In the genomic region with DNA sequence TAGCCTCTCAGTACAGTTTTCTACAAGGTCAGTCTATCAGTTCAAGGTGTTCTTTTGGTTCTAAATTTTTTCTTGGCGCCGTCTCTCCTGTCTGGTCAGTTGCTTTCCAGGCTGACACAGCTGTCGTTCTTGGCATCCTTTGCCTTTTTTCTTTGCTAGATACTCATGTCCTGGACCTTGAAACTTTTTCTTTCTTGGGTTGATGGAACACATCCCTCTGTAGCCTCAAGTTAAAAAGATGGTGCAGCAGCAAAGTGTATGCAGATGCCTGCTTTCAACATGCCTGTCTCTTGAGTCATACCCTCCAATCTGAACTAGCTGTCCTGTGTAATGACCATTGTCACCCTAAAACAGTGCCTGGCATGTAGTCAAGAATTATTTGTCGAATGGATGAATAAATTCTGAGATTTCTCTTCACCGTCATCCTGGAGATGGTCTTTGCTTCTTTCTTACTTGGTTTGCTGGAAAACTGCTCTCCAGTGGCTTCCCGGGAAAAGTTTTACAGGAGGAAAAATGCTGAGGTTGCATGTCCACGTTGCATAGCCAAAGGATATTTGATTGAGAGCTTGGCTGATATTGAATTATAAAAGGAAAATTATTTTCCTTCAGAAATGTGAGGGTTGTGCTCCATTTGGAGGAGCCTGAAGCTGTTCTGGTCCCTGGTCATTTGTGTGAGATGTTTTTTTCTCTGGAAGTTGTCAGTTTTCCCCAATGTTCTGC, we compare ENCODE assay signal across 13 cellular contexts. TPM values are rescaled to one million over a fixed set of nuclear protein-coding genes. Genes with fewer than 3 reads are reported as not detected.
DNase-seq lines count a peak whose midpoint lies in the region; ATAC-seq, FAIRE-seq and TF ChIP-seq lines count a peak whose summit lies in the region.
"Had no signal": no experiment of that assay in that cellular context is flagged by ENCODE, and none has a peak within 500 bp of the region (broad histone marks: within the 10 kb centered on the region; RNA-seq: fewer than 3 reads in every experiment).

No MANE protein-coding gene starts in this region.

- H3K27ac ChIP-seq in HepG2 (ENCODE audit: extremely low read length, insufficient read depth, low read length) (no peak overlapping the region), right lobe of liver (no peak overlapping the region), fibroblast of lung (ENCODE audit: insufficient read depth, low read length) (no peak overlapping the region)
- H3K27ac ChIP-seq: VCaP had no signal

- H2AFZ ChIP-seq in HepG2 (ENCODE audit: low read length) (no peak overlapping the region), fibroblast of lung (ENCODE audit: low read length) (no peak overlapping the region)

- H3K4me3 ChIP-seq in HepG2 (replicated peaks in 1 of 3; ENCODE audit: insufficient read depth in 1 of 3, low read depth in 2 of 3, low read length in 3 of 3) (no peak overlapping the region), right lobe of liver (no peak overlapping the region), fibroblast of lung (replicated peaks in 1 of 4; ENCODE audit: control extremely low read depth in 1 of 4, insufficient read depth in 1 of 4, low read depth in 3 of 4, low read length in 4 of 4) (no peak overlapping the region), mucosa of descending colon (no peak overlapping the region)

- no peak for ATAC-seq in HepG2
- no peak for ATAC-seq in right lobe of liver
- no peak for ATAC-seq in GM21381 (IDR thresholded peaks at IDR 0.05; ENCODE audit: unreplicated experiment)
- ATAC-seq in mucosa of descending colon: no peak

- TF ChIP-seq EP300 in HepG2 (IDR thresholded peaks at IDR 0.05; ENCODE audit: low read depth in 2 of 2, low read length in 2 of 2) (no peak), HepG2 (CRISPR knock-in tag; IDR thresholded peaks at IDR 0.05; ENCODE audit: borderline replicate concordance) (no peak)

- H3K9ac ChIP-seq in HepG2 (ENCODE audit: insufficient read depth, low read depth, low read length) (no peak overlapping the region), fibroblast of lung (ENCODE audit: insufficient read depth, low read length) (no peak overlapping the region)

- DNase-seq in HepG2 (ENCODE audit: low spot score) (no peak), right lobe of liver (no peak), fibroblast of lung (ENCODE audit: low read depth in 2 of 2) (peak; percentile 17 to 61), mucosa of descending colon (no peak), DMS 273 (lab: John Stamatoyannopoulos, UW; ENCODE audit: unreplicated experiment) (no peak)
- no peak for DNase-seq in activated CD8-positive, alpha-beta memory T cell treated with anti-CD3 and anti-CD28 coated beads, Interleukin-2, amount 50 U/mL, for 48 hours
- DNase-seq: 8988T; activated naive CD4-positive, alpha-beta T cell treated with anti-CD3 and anti-CD28 coated beads, Interleukin-2, amount 10 ng/mL, durations not matched to agents 7 days and 5 days; Caco-2; MV-4-11 had no signal

- intact Hi-C loops in HepG2 (cut with micrococcal nuclease; ENCODE audit: unreplicated experiment) (no loop called here), right lobe of liver (cut with DNase I) (no loop called here), mucosa of descending colon (cut with DNase I, micrococcal nuclease) (no loop called here)

- peaks cover 42% of the 10 kb centered on the region for H3K36me3 Mint-ChIP-seq in nephron (ENCODE audit: low read depth)
- H3K36me3 Mint-ChIP-seq: activated naive CD4-positive, alpha-beta T cell treated with anti-CD3 and anti-CD28 coated beads, Interleukin-2, amount 10 ng/mL, durations not matched to agents 7 days and 5 days had no signal

- H3K4me3 Mint-ChIP-seq in nephron: peak overlapping the region; percentile 60 to 84 (median 82)
- H3K4me3 Mint-ChIP-seq: activated naive CD4-positive, alpha-beta T cell treated with anti-CD3 and anti-CD28 coated beads, Interleukin-2, amount 10 ng/mL, durations not matched to agents 7 days and 5 days had no signal

- H4K20me1 ChIP-seq in HepG2 (ENCODE audit: insufficient read depth, low read length) (no peaks in the 10 kb centered on the region), fibroblast of lung (ENCODE audit: control insufficient read depth, extremely low read depth, insufficient read depth, low read length) (no peaks in the 10 kb centered on the region)

- TF ChIP-seq POLR2A in HepG2 (IDR thresholded peaks at IDR 0.05; ENCODE audit: insufficient read depth in 1 of 2, low read depth in 2 of 2, low read length in 2 of 2) (no peak), right lobe of liver (IDR thresholded peaks at IDR 0.05) (no peak)

- H3K4me2 ChIP-seq in HepG2 (ENCODE audit: low read depth, low read length) (no peak overlapping the region), fibroblast of lung (ENCODE audit: extremely low read depth, insufficient read depth, low read length) (peak overlapping the region; percentile 4)

- H3K4me1 Mint-ChIP-seq in nephron: peaks cover 52% of the 10 kb centered on the region

- no peaks in the 10 kb centered on the region for H3K9me3 Mint-ChIP-seq in nephron
- H3K9me3 Mint-ChIP-seq: activated naive CD4-positive, alpha-beta T cell treated with anti-CD3 and anti-CD28 coated beads, Interleukin-2, amount 10 ng/mL, durations not matched to agents 7 days and 5 days had no signal

- no peak for FAIRE-seq in HepG2 (lab: Jason Lieb, UNC)

- no peaks in the 10 kb centered on the region for H3K79me2 ChIP-seq in HepG2 (ENCODE audit: insufficient read depth, low read length)
- H3K79me2 ChIP-seq in fibroblast of lung (ENCODE audit: control insufficient read depth, insufficient read depth, low read length): no peaks in the 10 kb centered on the region

- BruUV-seq in HepG2 (replicated peaks; lab: Mats Ljungman, UMichigan): no TSS peak

- TF ChIP-seq RAD21 in HepG2 (CRISPR knock-in tag; IDR thresholded peaks at IDR 0.05): no peak

- peaks cover 35% of the 10 kb centered on the region for H3K4me1 ChIP-seq in HepG2 (ENCODE audit: insufficient read depth, low read length)
- H3K4me1 ChIP-seq in right lobe of liver: peaks cover 0 to 24% (median 0%) of the 10 kb centered on the region in 4 donors
- peaks cover 7% of the 10 kb centered on the region for H3K4me1 ChIP-seq in fibroblast of lung (ENCODE audit: control insufficient read depth, extremely low read depth, insufficient read depth, low read length)
- H3K4me1 ChIP-seq in mucosa of descending colon (ENCODE audit: low read depth): peaks cover 9% of the 10 kb centered on the region

- no peaks in the 10 kb centered on the region for H3K36me3 ChIP-seq in HepG2 (replicated peaks in 1 of 2; ENCODE audit: control insufficient read depth in 1 of 2, insufficient read depth in 2 of 2, low read length in 2 of 2)
- H3K36me3 ChIP-seq in right lobe of liver: no peaks in the 10 kb centered on the region
- H3K36me3 ChIP-seq in fibroblast of lung (ENCODE audit: control insufficient read depth, insufficient read depth, low read length): no peaks in the 10 kb centered on the region
- H3K36me3 ChIP-seq in mucosa of descending colon (ENCODE audit: low read depth): no peaks in the 10 kb centered on the region

- H3K27me3 Mint-ChIP-seq in nephron (ENCODE audit: low read depth): no peaks in the 10 kb centered on the region

- CTCF ChIA-PET in HepG2 (lab: Yijun Ruan, JAX; ENCODE audit: low intra/inter-chr PET ratio, low total read pairs): no interaction called here

- H3K27me3 ChIP-seq in HepG2 (ENCODE audit: control insufficient read depth in 1 of 2, insufficient read depth in 2 of 2, low read length in 2 of 2) (peaks cover 8 to 23% of the 10 kb centered on the region in 2 experiments; a peak in 4 of 5 replicates), right lobe of liver (no peaks in the 10 kb centered on the region), fibroblast of lung (ENCODE audit: control insufficient read depth, insufficient read depth, low read length) (no peaks in the 10 kb centered on the region)

- in situ Hi-C loops in HepG2 (cut with HindIII; ENCODE audit: extremely low pct_ligation_motif_present, low pct_unique_long_range_greater_than_20kb): no loop called here

- TF ChIP-seq CTCF in HepG2 (CRISPR knock-in tag; IDR thresholded peaks at IDR 0.05) (no peak), right lobe of liver (IDR thresholded peaks at IDR 0.05) (no peak), fibroblast of lung (conservative IDR thresholded peaks at IDR 0.05 in 1 of 2, IDR thresholded peaks at IDR 0.05 in 1 of 2; ENCODE audit: low read depth in 1 of 2, low read length in 2 of 2) (no peak), nephron (IDR thresholded peaks at IDR 0.05; ENCODE audit: unreplicated experiment in 3 of 3) (no peak), mucosa of descending colon (IDR thresholded peaks at IDR 0.05) (no peak)

- H3K27ac Mint-ChIP-seq in nephron: peak overlapping the region; percentile 61 to 91 (median 75)
- H3K27ac Mint-ChIP-seq: activated naive CD4-positive, alpha-beta T cell treated with anti-CD3 and anti-CD28 coated beads, Interleukin-2, amount 10 ng/mL, durations not matched to agents 7 days and 5 days had no signal

- POLR2A ChIA-PET in HepG2 (lab: Yijun Ruan, JAX): no interaction called here

- H3K9me3 ChIP-seq in HepG2 (ENCODE audit: low read length) (no peaks in the 10 kb centered on the region), right lobe of liver (no peaks in the 10 kb centered on the region), fibroblast of lung (ENCODE audit: control insufficient read depth, insufficient read depth, low read depth, low read length) (no peaks in the 10 kb centered on the region), mucosa of descending colon (no peaks in the 10 kb centered on the region)
- H3K9me3 ChIP-seq: Caco-2 had no signal

- 76% methylated on average over 7 of the region's 7 CpGs for WGBS in HepG2 (ENCODE audit: low lambda C conversion rate)
- WGBS in right lobe of liver (ENCODE audit: insufficient coverage, low coverage, low lambda C conversion rate, missing lambda C conversion rate): 46% methylated on average over 7 of the region's 7 CpGs

RNA-seq across cellular contexts. Expression of a gene that starts 4.7 kb away (rescaled TPM):
- 1.1 and 1.3 TPM in 2 replicates for total RNA-seq in HepG2 (2016; rRNA removed; fragmentation: Illumina TruSeq; extraction: Trizol)
- 0.09 and 0.10 TPM in 2 replicates for total RNA-seq in HepG2 (2016; cell fraction: cytosol; rRNA removed; fragmentation: Illumina TruSeq; extraction: Trizol; ENCODE audit: low read depth)
- total RNA-seq in HepG2 (2016; cell fraction: insoluble cytoplasmic fraction; rRNA removed; fragmentation: Illumina TruSeq; extraction: Trizol): 0.91 and 1.1 TPM in 2 replicates
- 0.24 and 0.34 TPM in 2 replicates for total RNA-seq in HepG2 (2016; cell fraction: membrane; rRNA removed; fragmentation: Illumina TruSeq; extraction: Trizol)
- 1.0 and 1.4 TPM in 2 replicates for total RNA-seq in HepG2 (2016; cell fraction: nucleus; rRNA removed; fragmentation: Illumina TruSeq; extraction: Trizol)
- 0.63 and 0.95 TPM in 2 replicates for polyA plus RNA-seq in HepG2 (2011; rRNA removed)
- polyA plus RNA-seq in HepG2 (2011; cell fraction: cytosol; rRNA removed): 0.39 and 0.44 TPM in 2 replicates
- polyA plus RNA-seq in HepG2 (2011; cell fraction: nucleus; rRNA removed): 2.0 and 2.1 TPM in 2 replicates
- 1.8 and 5.9 TPM in 2 replicates for polyA plus RNA-seq in HepG2 (2012)
- 0.07 and 0.08 TPM in 2 replicates for polyA plus RNA-seq in HepG2 (2016; cell fraction: cytosol; fragmentation: Illumina TruSeq; extraction: Trizol; ENCODE audit: low read depth)
- 0.72 and 0.83 TPM in 2 replicates for polyA plus RNA-seq in HepG2 (2016; cell fraction: insoluble cytoplasmic fraction; fragmentation: Illumina TruSeq; extraction: Trizol; ENCODE audit: low read depth)
- 0.13 and 0.14 TPM in 2 replicates for polyA plus RNA-seq in HepG2 (2016; cell fraction: membrane; fragmentation: Illumina TruSeq; extraction: Trizol; ENCODE audit: low read depth)
- 1.2 and 1.5 TPM in 2 replicates for polyA plus RNA-seq in HepG2 (2016; cell fraction: nucleus; fragmentation: Illumina TruSeq; extraction: Trizol; ENCODE audit: insufficient read depth, low read depth)
- polyA minus RNA-seq in HepG2 (2011; rRNA and poly(A)+ RNA removed; ENCODE audit: low replicate concordance): 2.4 TPM in 1 of 2 replicates, not detected in the other
- 1.4 and 1.5 TPM in 2 replicates for polyA minus RNA-seq in HepG2 (2011; cell fraction: cytosol; rRNA and poly(A)+ RNA removed)
- polyA minus RNA-seq in HepG2 (2011; cell fraction: nucleus; rRNA and poly(A)+ RNA removed): 1.7 and 1.9 TPM in 2 replicates
- total RNA-seq in right lobe of liver: 1 to 10 TPM; 1.8 to 6.1 (median 2.7) TPM
- total RNA-seq in fibroblast of lung: 8.2 and 16.2 TPM in 2 replicates
- 7.2 and 7.7 TPM in 2 replicates for polyA plus RNA-seq in fibroblast of lung
- polyA plus RNA-seq in fibroblast of lung (2012): 7.5 and 10.6 TPM in 2 replicates
- polyA minus RNA-seq in fibroblast of lung (ENCODE audit: low replicate concordance): 33.7 and 51.2 TPM in 2 replicates
- total RNA-seq in mucosa of descending colon: 10 to 100 TPM; 12.1 to 15.8 (median 13.4) TPM

RNA-seq across cellular contexts. Expression of a gene that starts 26.0 kb away (rescaled TPM):
- total RNA-seq in HepG2 (2016; rRNA removed; fragmentation: Illumina TruSeq; extraction: Trizol): 0.45 and 0.66 TPM in 2 replicates
- 0.62 and 0.81 TPM in 2 replicates for total RNA-seq in HepG2 (2016; cell fraction: cytosol; rRNA removed; fragmentation: Illumina TruSeq; extraction: Trizol; ENCODE audit: low read depth)
- 0.58 and 0.78 TPM in 2 replicates for total RNA-seq in HepG2 (2016; cell fraction: insoluble cytoplasmic fraction; rRNA removed; fragmentation: Illumina TruSeq; extraction: Trizol)
- total RNA-seq in HepG2 (2016; cell fraction: membrane; rRNA removed; fragmentation: Illumina TruSeq; extraction: Trizol): 1.3 TPM in 2 replicates
- 0.47 and 0.60 TPM in 2 replicates for total RNA-seq in HepG2 (2016; cell fraction: nucleus; rRNA removed; fragmentation: Illumina TruSeq; extraction: Trizol)
- polyA plus RNA-seq in HepG2 (2011; rRNA removed): 0.74 and 0.98 TPM in 2 replicates
- polyA plus RNA-seq in HepG2 (2011; cell fraction: cytosol; rRNA removed): 0.71 and 0.97 TPM in 2 replicates
- polyA plus RNA-seq in HepG2 (2011; cell fraction: nucleus; rRNA removed): 1.3 and 1.8 TPM in 2 replicates
- 0.77 and 1.9 TPM in 2 replicates for polyA plus RNA-seq in HepG2 (2012)
- polyA plus RNA-seq in HepG2 (2016; cell fraction: cytosol; fragmentation: Illumina TruSeq; extraction: Trizol; ENCODE audit: low read depth): 0.70 and 0.86 TPM in 2 replicates
- 0.62 and 1.3 TPM in 2 replicates for polyA plus RNA-seq in HepG2 (2016; cell fraction: insoluble cytoplasmic fraction; fragmentation: Illumina TruSeq; extraction: Trizol; ENCODE audit: low read depth)
- 1.4 TPM in 2 replicates for polyA plus RNA-seq in HepG2 (2016; cell fraction: membrane; fragmentation: Illumina TruSeq; extraction: Trizol; ENCODE audit: low read depth)
- polyA plus RNA-seq in HepG2 (2016; cell fraction: nucleus; fragmentation: Illumina TruSeq; extraction: Trizol; ENCODE audit: insufficient read depth, low read depth): 1.3 and 1.6 TPM in 2 replicates
- polyA minus RNA-seq in HepG2 (2011; rRNA and poly(A)+ RNA removed; ENCODE audit: low replicate concordance): 0.37 and 0.92 TPM in 2 replicates
- polyA minus RNA-seq in HepG2 (2011; cell fraction: cytosol; rRNA and poly(A)+ RNA removed): 0.30 and 0.35 TPM in 2 replicates
- 0.52 and 0.75 TPM in 2 replicates for polyA minus RNA-seq in HepG2 (2011; cell fraction: nucleus; rRNA and poly(A)+ RNA removed)
- 1 to 10 TPM in 4 of 6 experiments, under 1 TPM in 2; 0.74 to 1.8 (median 1.2) TPM for total RNA-seq in right lobe of liver
- total RNA-seq in fibroblast of lung: 2.6 and 5.3 TPM in 2 replicates
- 2.6 and 2.7 TPM in 2 replicates for polyA plus RNA-seq in fibroblast of lung
- 3.2 and 4.9 TPM in 2 replicates for polyA plus RNA-seq in fibroblast of lung (2012)
- polyA minus RNA-seq in fibroblast of lung (ENCODE audit: low replicate concordance): 1.6 and 11.8 TPM in 2 replicates
- 1 to 10 TPM; 2.2 to 3.9 (median 2.6) TPM for total RNA-seq in mucosa of descending colon

RNA-seq across cellular contexts. Expression of a gene that starts 26.3 kb away (rescaled TPM):
- 72.2 and 75.7 TPM in 2 replicates for total RNA-seq in HepG2 (2016; rRNA removed; fragmentation: Illumina TruSeq; extraction: Trizol)
- total RNA-seq in HepG2 (2016; cell fraction: cytosol; rRNA removed; fragmentation: Illumina TruSeq; extraction: Trizol; ENCODE audit: low read depth): 10.2 and 10.7 TPM in 2 replicates
- 60.0 and 78.8 TPM in 2 replicates for total RNA-seq in HepG2 (2016; cell fraction: insoluble cytoplasmic fraction; rRNA removed; fragmentation: Illumina TruSeq; extraction: Trizol)
- 35.9 and 40.5 TPM in 2 replicates for total RNA-seq in HepG2 (2016; cell fraction: membrane; rRNA removed; fragmentation: Illumina TruSeq; extraction: Trizol)
- 62.0 and 78.7 TPM in 2 replicates for total RNA-seq in HepG2 (2016; cell fraction: nucleus; rRNA removed; fragmentation: Illumina TruSeq; extraction: Trizol)
- polyA plus RNA-seq in HepG2 (2011; rRNA removed): 52.8 and 76.4 TPM in 2 replicates
- 36.1 and 40.8 TPM in 2 replicates for polyA plus RNA-seq in HepG2 (2011; cell fraction: cytosol; rRNA removed)
- 158 and 160 TPM in 2 replicates for polyA plus RNA-seq in HepG2 (2011; cell fraction: nucleus; rRNA removed)
- polyA plus RNA-seq in HepG2 (2012): 82.6 and 83.5 TPM in 2 replicates
- 4.7 and 5.4 TPM in 2 replicates for polyA plus RNA-seq in HepG2 (2016; cell fraction: cytosol; fragmentation: Illumina TruSeq; extraction: Trizol; ENCODE audit: low read depth)
- polyA plus RNA-seq in HepG2 (2016; cell fraction: insoluble cytoplasmic fraction; fragmentation: Illumina TruSeq; extraction: Trizol; ENCODE audit: low read depth): 37.4 and 41.5 TPM in 2 replicates
- 19.0 and 20.9 TPM in 2 replicates for polyA plus RNA-seq in HepG2 (2016; cell fraction: membrane; fragmentation: Illumina TruSeq; extraction: Trizol; ENCODE audit: low read depth)
- polyA plus RNA-seq in HepG2 (2016; cell fraction: nucleus; fragmentation: Illumina TruSeq; extraction: Trizol; ENCODE audit: insufficient read depth, low read depth): 71.6 and 72.4 TPM in 2 replicates
- 29.4 and 108 TPM in 2 replicates for polyA minus RNA-seq in HepG2 (2011; rRNA and poly(A)+ RNA removed; ENCODE audit: low replicate concordance)
- polyA minus RNA-seq in HepG2 (2011; cell fraction: cytosol; rRNA and poly(A)+ RNA removed): 32.8 and 41.4 TPM in 2 replicates
- polyA minus RNA-seq in HepG2 (2011; cell fraction: nucleus; rRNA and poly(A)+ RNA removed): 109 and 126 TPM in 2 replicates
- 10 to 100 TPM; 19.6 to 24.9 (median 21.4) TPM for total RNA-seq in right lobe of liver
- 55.2 and 61.1 TPM in 2 replicates for total RNA-seq in fibroblast of lung
- polyA plus RNA-seq in fibroblast of lung: 12.2 and 14.6 TPM in 2 replicates
- polyA plus RNA-seq in fibroblast of lung (2012): 23.3 and 23.5 TPM in 2 replicates
- polyA minus RNA-seq in fibroblast of lung (ENCODE audit: low replicate concordance): 27.4 and 33.6 TPM in 2 replicates
- total RNA-seq in mucosa of descending colon: 100 to 1,000 TPM in 1 of 3 donors, 10 to 100 TPM in 2; 85.9 to 102 (median 86.9) TPM

RNA-seq across cellular contexts. Expression of a gene that starts 35.5 kb away (rescaled TPM):
- 0.04 TPM in 1 of 2 replicates, not detected in the other for total RNA-seq in HepG2 (2016; rRNA removed; fragmentation: Illumina TruSeq; extraction: Trizol)
- not detected in 2 replicates for total RNA-seq in HepG2 (2016; cell fraction: cytosol; rRNA removed; fragmentation: Illumina TruSeq; extraction: Trizol; ENCODE audit: low read depth)
- 0.11 TPM in 1 of 2 replicates, not detected in the other for total RNA-seq in HepG2 (2016; cell fraction: insoluble cytoplasmic fraction; rRNA removed; fragmentation: Illumina TruSeq; extraction: Trizol)
- total RNA-seq in HepG2 (2016; cell fraction: membrane; rRNA removed; fragmentation: Illumina TruSeq; extraction: Trizol): not detected in 2 replicates
- total RNA-seq in HepG2 (2016; cell fraction: nucleus; rRNA removed; fragmentation: Illumina TruSeq; extraction: Trizol): 0.34 TPM in 1 of 2 replicates, not detected in the other
- 0.15 and 0.24 TPM in 2 replicates for polyA plus RNA-seq in HepG2 (2011; rRNA removed)
- 0.03 and 0.05 TPM in 2 replicates for polyA plus RNA-seq in HepG2 (2011; cell fraction: cytosol; rRNA removed)
- polyA plus RNA-seq in HepG2 (2011; cell fraction: nucleus; rRNA removed): 1.6 and 2.4 TPM in 2 replicates
- 0.17 and 0.40 TPM in 2 replicates for polyA plus RNA-seq in HepG2 (2012)
- not detected in 2 replicates for polyA plus RNA-seq in HepG2 (2016; cell fraction: cytosol; fragmentation: Illumina TruSeq; extraction: Trizol; ENCODE audit: low read depth)
- not detected in 2 replicates for polyA plus RNA-seq in HepG2 (2016; cell fraction: insoluble cytoplasmic fraction; fragmentation: Illumina TruSeq; extraction: Trizol; ENCODE audit: low read depth)
- polyA plus RNA-seq in HepG2 (2016; cell fraction: membrane; fragmentation: Illumina TruSeq; extraction: Trizol; ENCODE audit: low read depth): not detected in 2 replicates
- 0.47 TPM in 1 of 2 replicates, not detected in the other for polyA plus RNA-seq in HepG2 (2016; cell fraction: nucleus; fragmentation: Illumina TruSeq; extraction: Trizol; ENCODE audit: insufficient read depth, low read depth)
- 0.32 TPM in 1 of 2 replicates, not detected in the other for polyA minus RNA-seq in HepG2 (2011; rRNA and poly(A)+ RNA removed; ENCODE audit: low replicate concordance)
- polyA minus RNA-seq in HepG2 (2011; cell fraction: cytosol; rRNA and poly(A)+ RNA removed): not detected in 2 replicates
- polyA minus RNA-seq in HepG2 (2011; cell fraction: nucleus; rRNA and poly(A)+ RNA removed): 0.37 and 0.39 TPM in 2 replicates
- 1 to 10 TPM; 1.0 to 3.7 (median 2.0) TPM for total RNA-seq in right lobe of liver
- total RNA-seq in fibroblast of lung: 33.1 and 59.9 TPM in 2 replicates
- polyA plus RNA-seq in fibroblast of lung: 23.8 and 27.1 TPM in 2 replicates
- 65.3 and 70.8 TPM in 2 replicates for polyA plus RNA-seq in fibroblast of lung (2012)
- 118 and 136 TPM in 2 replicates for polyA minus RNA-seq in fibroblast of lung (ENCODE audit: low replicate concordance)
- total RNA-seq in mucosa of descending colon: 100 to 1,000 TPM in 1 of 3 donors, 10 to 100 TPM in 2; 11.9 to 112 (median 25.2) TPM

RNA-seq across cellular contexts. Expression of a gene that starts 39.1 kb away (rescaled TPM):
- 25.0 and 34.4 TPM in 2 replicates for total RNA-seq in HepG2 (2016; rRNA removed; fragmentation: Illumina TruSeq; extraction: Trizol)
- total RNA-seq in HepG2 (2016; cell fraction: cytosol; rRNA removed; fragmentation: Illumina TruSeq; extraction: Trizol; ENCODE audit: low read depth): 13.3 and 16.3 TPM in 2 replicates
- 19.5 and 33.3 TPM in 2 replicates for total RNA-seq in HepG2 (2016; cell fraction: insoluble cytoplasmic fraction; rRNA removed; fragmentation: Illumina TruSeq; extraction: Trizol)
- total RNA-seq in HepG2 (2016; cell fraction: membrane; rRNA removed; fragmentation: Illumina TruSeq; extraction: Trizol): 24.0 and 26.0 TPM in 2 replicates
- 44.1 and 45.4 TPM in 2 replicates for total RNA-seq in HepG2 (2016; cell fraction: nucleus; rRNA removed; fragmentation: Illumina TruSeq; extraction: Trizol)
- polyA plus RNA-seq in HepG2 (2011; rRNA removed): 129 and 163 TPM in 2 replicates
- polyA plus RNA-seq in HepG2 (2011; cell fraction: cytosol; rRNA removed): 99.7 and 120 TPM in 2 replicates
- polyA plus RNA-seq in HepG2 (2011; cell fraction: nucleus; rRNA removed): 808 and 816 TPM in 2 replicates
- polyA plus RNA-seq in HepG2 (2012): 66.2 and 118 TPM in 2 replicates
- 50.3 and 55.8 TPM in 2 replicates for polyA plus RNA-seq in HepG2 (2016; cell fraction: cytosol; fragmentation: Illumina TruSeq; extraction: Trizol; ENCODE audit: low read depth)
- polyA plus RNA-seq in HepG2 (2016; cell fraction: insoluble cytoplasmic fraction; fragmentation: Illumina TruSeq; extraction: Trizol; ENCODE audit: low read depth): 73.2 and 88.2 TPM in 2 replicates
- polyA plus RNA-seq in HepG2 (2016; cell fraction: membrane; fragmentation: Illumina TruSeq; extraction: Trizol; ENCODE audit: low read depth): 64.6 and 72.1 TPM in 2 replicates
- polyA plus RNA-seq in HepG2 (2016; cell fraction: nucleus; fragmentation: Illumina TruSeq; extraction: Trizol; ENCODE audit: insufficient read depth, low read depth): 164 and 186 TPM in 2 replicates
- 27.9 and 51.2 TPM in 2 replicates for polyA minus RNA-seq in HepG2 (2011; rRNA and poly(A)+ RNA removed; ENCODE audit: low replicate concordance)
- 18.8 and 21.3 TPM in 2 replicates for polyA minus RNA-seq in HepG2 (2011; cell fraction: cytosol; rRNA and poly(A)+ RNA removed)
- polyA minus RNA-seq in HepG2 (2011; cell fraction: nucleus; rRNA and poly(A)+ RNA removed): 95.4 and 110 TPM in 2 replicates
- total RNA-seq in right lobe of liver: 10 to 100 TPM; 24.9 to 32.8 (median 28.3) TPM
- total RNA-seq in fibroblast of lung: 8.7 and 9.9 TPM in 2 replicates
- 24.7 and 31.9 TPM in 2 replicates for polyA plus RNA-seq in fibroblast of lung
- 25.2 and 37.5 TPM in 2 replicates for polyA plus RNA-seq in fibroblast of lung (2012)
- 7.0 and 17.0 TPM in 2 replicates for polyA minus RNA-seq in fibroblast of lung (ENCODE audit: low replicate concordance)
- total RNA-seq in mucosa of descending colon: 10 to 100 TPM; 43.3 to 64.1 (median 47.1) TPM

Comparison
In these comparisons a context has a peak if more than half of its experiments do, and no peak if none do; other contexts are left out.
1. DNase-seq: peak in fibroblast of lung (2 of 2); none in HepG2 (single experiment), right lobe of liver (0 of 3), activated CD8-positive, alpha-beta memory T cell treated with anti-CD3 and anti-CD28 coated beads, Interleukin-2, amount 50 U/mL, for 48 hours (single experiment), mucosa of descending colon (0 of 3) and DMS 273 (single experiment).